ENCODE assay signal across 1 cellular context in the genomic region with DNA sequence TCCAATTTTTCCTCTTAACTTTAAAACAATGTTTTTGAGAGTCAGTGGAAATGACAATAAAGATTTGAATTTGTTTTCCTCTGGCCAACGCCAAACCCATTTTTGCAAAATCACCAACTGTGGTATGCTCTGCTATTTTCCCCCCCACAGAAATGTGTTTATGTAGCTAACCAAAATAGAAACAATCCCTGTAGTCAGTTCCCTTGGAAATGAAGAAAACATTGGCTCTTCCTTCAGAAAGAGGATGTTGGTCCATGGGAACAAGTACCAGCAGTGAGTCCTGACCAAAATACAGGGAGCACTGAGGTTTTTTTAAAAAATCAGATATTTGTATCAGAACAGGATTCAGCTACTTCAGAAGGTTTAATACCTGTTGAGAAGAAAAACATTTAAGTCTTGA.
A peak's percentile ranks its signal among the peaks of the same experiment; 100 is the strongest.
TF ChIP-seq lines count a peak whose summit lies in the region.

No MANE protein-coding gene starts in this region.

TF ChIP-seq in K562, 482 proteins besides CTCF, POLR2A, EP300 and RAD21:
- TF ChIP-seq FOXJ2 (tag; IDR thresholded peaks at IDR 0.05), result peak; percentile 14; the same call in 1 of the 2 replicates
- no peak for TF ChIP-seq ZNF324 (CRISPR knock-in tag; IDR thresholded peaks at IDR 0.05)
- TF ChIP-seq RBFOX2 (IDR thresholded peaks at IDR 0.05; ENCODE audit: low read depth, low read length), result no peak
- TF ChIP-seq, protein P1, sequence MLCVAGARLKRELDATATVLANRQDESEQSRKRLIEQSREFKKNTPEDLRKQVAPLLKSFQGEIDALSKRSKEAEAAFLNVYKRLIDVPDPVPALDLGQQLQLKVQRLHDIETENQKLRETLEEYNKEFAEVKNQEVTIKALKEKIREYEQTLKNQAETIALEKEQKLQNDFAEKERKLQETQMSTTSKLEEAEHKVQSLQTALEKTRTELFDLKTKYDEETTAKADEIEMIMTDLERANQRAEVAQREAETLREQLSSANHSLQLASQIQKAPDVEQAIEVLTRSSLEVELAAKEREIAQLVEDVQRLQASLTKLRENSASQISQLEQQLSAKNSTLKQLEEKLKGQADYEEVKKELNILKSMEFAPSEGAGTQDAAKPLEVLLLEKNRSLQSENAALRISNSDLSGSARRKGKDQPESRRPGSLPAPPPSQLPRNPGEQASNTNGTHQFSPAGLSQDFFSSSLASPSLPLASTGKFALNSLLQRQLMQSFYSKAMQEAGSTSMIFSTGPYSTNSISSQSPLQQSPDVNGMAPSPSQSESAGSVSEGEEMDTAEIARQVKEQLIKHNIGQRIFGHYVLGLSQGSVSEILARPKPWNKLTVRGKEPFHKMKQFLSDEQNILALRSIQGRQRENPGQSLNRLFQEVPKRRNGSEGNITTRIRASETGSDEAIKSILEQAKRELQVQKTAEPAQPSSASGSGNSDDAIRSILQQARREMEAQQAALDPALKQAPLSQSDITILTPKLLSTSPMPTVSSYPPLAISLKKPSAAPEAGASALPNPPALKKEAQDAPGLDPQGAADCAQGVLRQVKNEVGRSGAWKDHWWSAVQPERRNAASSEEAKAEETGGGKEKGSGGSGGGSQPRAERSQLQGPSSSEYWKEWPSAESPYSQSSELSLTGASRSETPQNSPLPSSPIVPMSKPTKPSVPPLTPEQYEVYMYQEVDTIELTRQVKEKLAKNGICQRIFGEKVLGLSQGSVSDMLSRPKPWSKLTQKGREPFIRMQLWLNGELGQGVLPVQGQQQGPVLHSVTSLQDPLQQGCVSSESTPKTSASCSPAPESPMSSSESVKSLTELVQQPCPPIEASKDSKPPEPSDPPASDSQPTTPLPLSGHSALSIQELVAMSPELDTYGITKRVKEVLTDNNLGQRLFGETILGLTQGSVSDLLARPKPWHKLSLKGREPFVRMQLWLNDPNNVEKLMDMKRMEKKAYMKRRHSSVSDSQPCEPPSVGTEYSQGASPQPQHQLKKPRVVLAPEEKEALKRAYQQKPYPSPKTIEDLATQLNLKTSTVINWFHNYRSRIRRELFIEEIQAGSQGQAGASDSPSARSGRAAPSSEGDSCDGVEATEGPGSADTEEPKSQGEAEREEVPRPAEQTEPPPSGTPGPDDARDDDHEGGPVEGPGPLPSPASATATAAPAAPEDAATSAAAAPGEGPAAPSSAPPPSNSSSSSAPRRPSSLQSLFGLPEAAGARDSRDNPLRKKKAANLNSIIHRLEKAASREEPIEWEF (CRISPR knock-in tag; IDR thresholded peaks at IDR 0.05), result no peak
- TF ChIP-seq ZNF76 (CRISPR knock-in tag; IDR thresholded peaks at IDR 0.05; ENCODE audit: borderline replicate concordance), result no peak
